Comparison of ENCODE assay signal across 8 cellular contexts in the genomic region with DNA sequence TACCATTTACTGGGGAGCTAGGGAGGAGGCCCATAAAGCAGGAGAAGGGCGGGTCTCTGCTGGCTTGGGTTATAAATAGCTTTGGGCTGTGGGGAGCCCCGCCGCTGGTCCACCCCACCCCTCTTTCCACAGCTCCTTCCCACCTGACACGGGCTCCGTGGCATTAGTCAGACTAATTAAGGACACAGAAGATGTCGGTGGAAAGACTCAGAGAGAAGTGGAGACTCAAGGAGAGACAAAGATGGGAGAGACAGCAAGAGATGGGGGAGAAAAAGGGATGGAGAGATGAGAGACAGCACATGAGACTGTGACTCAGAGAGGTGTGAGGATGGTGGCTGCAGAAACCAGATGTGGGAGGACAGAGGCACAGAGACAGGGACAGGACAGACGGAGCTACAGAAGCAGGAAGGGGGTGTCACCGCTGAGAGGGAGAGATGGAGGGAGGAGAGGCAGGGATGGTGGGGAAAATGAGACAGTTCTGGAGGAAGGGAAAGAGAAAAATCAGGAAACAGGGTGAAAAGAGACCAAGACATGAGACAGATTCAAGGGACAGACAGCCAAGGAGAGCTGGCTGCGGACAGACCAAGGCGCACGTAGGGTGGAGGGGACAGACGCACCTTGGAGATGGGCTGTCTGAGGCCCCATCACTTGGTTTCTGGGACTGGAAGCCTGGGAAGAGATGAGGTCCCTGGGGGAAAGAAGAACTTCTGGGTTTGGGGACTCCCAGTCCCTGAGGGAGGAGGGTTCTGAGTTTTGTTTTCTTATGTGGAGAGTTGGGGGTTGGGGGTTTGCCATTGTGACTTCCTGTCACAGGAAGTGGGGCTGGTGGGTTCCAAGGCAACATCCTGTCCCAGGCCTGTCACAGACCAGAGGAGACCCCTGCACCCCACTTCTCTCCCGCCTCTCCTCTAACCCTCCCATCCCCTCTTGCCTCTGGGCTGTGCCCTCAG. TPM values are rescaled to one million over a fixed set of nuclear protein-coding genes. Genes with fewer than 3 reads are reported as not detected.
DNase-seq lines count a peak whose midpoint lies in the region; ATAC-seq and TF ChIP-seq lines count a peak whose summit lies in the region.

No MANE protein-coding gene starts in this region.

- no peak overlapping the region for H2AFZ ChIP-seq in SK-N-SH (ENCODE audit: low read depth)

- peaks cover 42% of the 10 kb centered on the region for H4K20me1 ChIP-seq in SK-N-SH (ENCODE audit: insufficient read depth)

- H3K27me3 ChIP-seq in effector memory CD4-positive, alpha-beta T cell (replicated peaks; ENCODE audit: control insufficient read depth, insufficient read depth, low read length, poor library complexity, severe bottlenecking), result no peaks in the 10 kb centered on the region
- H3K27me3 ChIP-seq in SK-N-SH (ENCODE audit: insufficient read depth), result no peaks in the 10 kb centered on the region

- CTCF ChIA-PET in SK-N-SH (lab: Yijun Ruan, JAX), result interaction anchor here (0.7 to 1.7 kb wide), 7 partner anchors 10 to 71 kb away, joined by 3 to 4 read pairs (median 3); no protein-coding TSS in a partner anchor

- no peak for TF ChIP-seq RAD21 in SK-N-SH (IDR thresholded peaks at IDR 0.05; ENCODE audit: low read length)

- TF ChIP-seq EP300 in SK-N-SH (IDR thresholded peaks at IDR 0.05; ENCODE audit: borderline replicate concordance in 1 of 2, low read depth in 1 of 2, low read length in 1 of 2), result no peak

- peaks cover 28% of the 10 kb centered on the region for H3K36me3 ChIP-seq in effector memory CD4-positive, alpha-beta T cell (ENCODE audit: control insufficient read depth, insufficient read depth, low read length)
- peaks cover 10 to 27% of the 10 kb centered on the region in 2 experiments for H3K36me3 ChIP-seq in SK-N-SH (replicated peaks in 1 of 2; ENCODE audit: control insufficient read depth in 1 of 2, insufficient read depth in 2 of 2, low read length in 1 of 2)

- H3K4me1 ChIP-seq in effector memory CD4-positive, alpha-beta T cell (ENCODE audit: control insufficient read depth, insufficient read depth, low read length, poor library complexity, severe bottlenecking), result peaks cover 68% of the 10 kb centered on the region
- peaks cover 11% of the 10 kb centered on the region in 2 experiments; a peak in 3 of 4 replicates for H3K4me1 ChIP-seq in SK-N-SH (ENCODE audit: control insufficient read depth in 1 of 2, insufficient read depth in 2 of 2, low read depth in 1 of 2, low read length in 1 of 2)

- ATAC-seq in GM21528 (IDR thresholded peaks at IDR 0.05; ENCODE audit: low FRiP score, unreplicated experiment), result no peak
- ATAC-seq in GM21717 (IDR thresholded peaks at IDR 0.05; ENCODE audit: unreplicated experiment), result no peak

- 86% methylated on average over 13 of the region's 13 CpGs for WGBS in SK-N-SH (ENCODE audit: low lambda C conversion rate)

- TF ChIP-seq POLR2A in GM19193 (IDR thresholded peaks at IDR 0.05; ENCODE audit: extremely low read depth, insufficient read depth, insufficient read length), result peak; percentile 35

- peak; percentile 32 for DNase-seq in activated CD4-positive, CD25-positive, alpha-beta regulatory T cell treated with anti-CD3 and anti-CD28 coated beads, Interleukin-2, amount 50 U/mL, for 16 hours (ENCODE audit: low read depth, low spot score)
- DNase-seq in effector memory CD4-positive, alpha-beta T cell, result peak; percentile 53 to 64 (median 55)
- DNase-seq in stimulated activated CD8-positive, alpha-beta memory T cell treated with anti-CD3 and anti-CD28 coated beads, Interleukin-15, amount 100 ng/mL, for 48 hours (ENCODE audit: low read depth in 2 of 2), result peak; percentile 54 to 64
- DNase-seq in NCI-H1694 (lab: John Stamatoyannopoulos, UW) (no peak), SK-N-SH (no peak)

- peaks cover 7% of the 10 kb centered on the region for H3F3A ChIP-seq in SK-N-SH (replicated peaks; ENCODE audit: insufficient read depth)

- peak overlapping the region; percentile 64 for H3K4me3 ChIP-seq in effector memory CD4-positive, alpha-beta T cell (ENCODE audit: insufficient read depth, low read depth, low read length, poor library complexity, severe bottlenecking)
- no peak overlapping the region for H3K4me3 ChIP-seq in SK-N-SH (ENCODE audit: low read depth in 2 of 2, low read length in 1 of 2)

- H3K79me2 ChIP-seq in SK-N-SH (ENCODE audit: insufficient read depth), result peaks cover 40% of the 10 kb centered on the region

- no peaks in the 10 kb centered on the region for H3K9me2 ChIP-seq in SK-N-SH

- H3K4me2 ChIP-seq in SK-N-SH, result no peak overlapping the region

- H3K9ac ChIP-seq in SK-N-SH, result no peak overlapping the region

- POLR2A ChIA-PET in SK-N-SH (lab: Yijun Ruan, JAX), result interaction anchor here (0.7 to 1.4 kb wide), 2 partner anchors 11 to 27 kb away, joined by 3 read pairs; partner anchors contain the start of gene RPS19

- no peak for TF ChIP-seq CTCF in SK-N-SH (IDR thresholded peaks at IDR 0.05)

- no peaks in the 10 kb centered on the region for H3K9me3 ChIP-seq in effector memory CD4-positive, alpha-beta T cell (ENCODE audit: control insufficient read depth, low read length)
- H3K9me3 ChIP-seq in SK-N-SH, result no peaks in the 10 kb centered on the region; the same call in 1 of the 2 replicates

- peak overlapping the region; percentile 92 for H3K27ac ChIP-seq in effector memory CD4-positive, alpha-beta T cell (ENCODE audit: insufficient read depth, low read length, poor library complexity, severe bottlenecking)
- H3K27ac ChIP-seq in SK-N-SH (ENCODE audit: low read depth in 2 of 2, low read length in 1 of 2), result no peak overlapping the region

TF ChIP-seq in SK-N-SH, 30 proteins besides CTCF, POLR2A, EP300 and RAD21:
- TF ChIP-seq POLR2AphosphoS5 (IDR thresholded peaks at IDR 0.05; ENCODE audit: low read depth, low read length) (no peak), NRF1 (IDR thresholded peaks at IDR 0.05; ENCODE audit: low read depth, low read length) (no peak), GABPA (IDR thresholded peaks at IDR 0.05; ENCODE audit: low read depth) (no peak)
- TF ChIP-seq, protein P1, sequence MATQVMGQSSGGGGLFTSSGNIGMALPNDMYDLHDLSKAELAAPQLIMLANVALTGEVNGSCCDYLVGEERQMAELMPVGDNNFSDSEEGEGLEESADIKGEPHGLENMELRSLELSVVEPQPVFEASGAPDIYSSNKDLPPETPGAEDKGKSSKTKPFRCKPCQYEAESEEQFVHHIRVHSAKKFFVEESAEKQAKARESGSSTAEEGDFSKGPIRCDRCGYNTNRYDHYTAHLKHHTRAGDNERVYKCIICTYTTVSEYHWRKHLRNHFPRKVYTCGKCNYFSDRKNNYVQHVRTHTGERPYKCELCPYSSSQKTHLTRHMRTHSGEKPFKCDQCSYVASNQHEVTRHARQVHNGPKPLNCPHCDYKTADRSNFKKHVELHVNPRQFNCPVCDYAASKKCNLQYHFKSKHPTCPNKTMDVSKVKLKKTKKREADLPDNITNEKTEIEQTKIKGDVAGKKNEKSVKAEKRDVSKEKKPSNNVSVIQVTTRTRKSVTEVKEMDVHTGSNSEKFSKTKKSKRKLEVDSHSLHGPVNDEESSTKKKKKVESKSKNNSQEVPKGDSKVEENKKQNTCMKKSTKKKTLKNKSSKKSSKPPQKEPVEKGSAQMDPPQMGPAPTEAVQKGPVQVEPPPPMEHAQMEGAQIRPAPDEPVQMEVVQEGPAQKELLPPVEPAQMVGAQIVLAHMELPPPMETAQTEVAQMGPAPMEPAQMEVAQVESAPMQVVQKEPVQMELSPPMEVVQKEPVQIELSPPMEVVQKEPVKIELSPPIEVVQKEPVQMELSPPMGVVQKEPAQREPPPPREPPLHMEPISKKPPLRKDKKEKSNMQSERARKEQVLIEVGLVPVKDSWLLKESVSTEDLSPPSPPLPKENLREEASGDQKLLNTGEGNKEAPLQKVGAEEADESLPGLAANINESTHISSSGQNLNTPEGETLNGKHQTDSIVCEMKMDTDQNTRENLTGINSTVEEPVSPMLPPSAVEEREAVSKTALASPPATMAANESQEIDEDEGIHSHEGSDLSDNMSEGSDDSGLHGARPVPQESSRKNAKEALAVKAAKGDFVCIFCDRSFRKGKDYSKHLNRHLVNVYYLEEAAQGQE (IDR thresholded peaks at IDR 0.05; ENCODE audit: low read depth, low read length), result no peak

RNA-seq across cellular contexts. Expression of gene ARHGEF1, which starts 4.1 kb away (rescaled TPM):
- polyA plus RNA-seq in SK-N-SH (2012; rRNA removed), result 67.3 and 102 TPM in 2 replicates
- 35.5 and 50.9 TPM in 2 replicates for polyA plus RNA-seq in SK-N-SH (2012; cell fraction: cytosol; rRNA removed)
- 244 and 278 TPM in 2 replicates for polyA plus RNA-seq in SK-N-SH (2012; cell fraction: nucleus; rRNA removed)

RNA-seq across cellular contexts. Expression of gene CD79A, which starts 10.0 kb away (rescaled TPM):
- polyA plus RNA-seq in SK-N-SH (2012; rRNA removed), result 0.20 and 0.31 TPM in 2 replicates
- polyA plus RNA-seq in SK-N-SH (2012; cell fraction: cytosol; rRNA removed), result 0.08 and 0.12 TPM in 2 replicates
- 0.23 and 0.28 TPM in 2 replicates for polyA plus RNA-seq in SK-N-SH (2012; cell fraction: nucleus; rRNA removed)

RNA-seq across cellular contexts. Expression of gene RPS19, which starts 27.0 kb away (rescaled TPM):
- 2,819 and 3,310 TPM in 2 replicates for polyA plus RNA-seq in SK-N-SH (2012; rRNA removed)
- polyA plus RNA-seq in SK-N-SH (2012; cell fraction: cytosol; rRNA removed), result 1,050 and 3,295 TPM in 2 replicates
- 465 and 1,192 TPM in 2 replicates for polyA plus RNA-seq in SK-N-SH (2012; cell fraction: nucleus; rRNA removed)

RNA-seq across cellular contexts. Expression of gene ERFL, which starts 41.2 kb away (rescaled TPM):
- polyA plus RNA-seq in SK-N-SH (2012; rRNA removed), result 0.03 and 0.07 TPM in 2 replicates
- polyA plus RNA-seq in SK-N-SH (2012; cell fraction: cytosol; rRNA removed), result 0.08 TPM in 1 of 2 replicates, not detected in the other
- 0.40 and 0.41 TPM in 2 replicates for polyA plus RNA-seq in SK-N-SH (2012; cell fraction: nucleus; rRNA removed)

RNA-seq across cellular contexts. Expression of gene DMRTC2, which starts 42.2 kb away (rescaled TPM):
- not detected in 2 replicates for polyA plus RNA-seq in SK-N-SH (2012; rRNA removed)
- not detected in 2 replicates for polyA plus RNA-seq in SK-N-SH (2012; cell fraction: cytosol; rRNA removed)
- polyA plus RNA-seq in SK-N-SH (2012; cell fraction: nucleus; rRNA removed), result not detected in 2 replicates

Comparison
In these comparisons a context has a peak if more than half of its experiments do, and no peak if none do; other contexts are left out.
1. DNase-seq: peak in activated CD4-positive, CD25-positive, alpha-beta regulatory T cell treated with anti-CD3 and anti-CD28 coated beads, Interleukin-2, amount 50 U/mL, for 16 hours (single experiment), effector memory CD4-positive, alpha-beta T cell (3 of 3) and stimulated activated CD8-positive, alpha-beta memory T cell treated with anti-CD3 and anti-CD28 coated beads, Interleukin-15, amount 100 ng/mL, for 48 hours (2 of 2); none in NCI-H1694 (single experiment) and SK-N-SH (single experiment).